8 cellular contexts compared by ENCODE assay signal in the genomic region with DNA sequence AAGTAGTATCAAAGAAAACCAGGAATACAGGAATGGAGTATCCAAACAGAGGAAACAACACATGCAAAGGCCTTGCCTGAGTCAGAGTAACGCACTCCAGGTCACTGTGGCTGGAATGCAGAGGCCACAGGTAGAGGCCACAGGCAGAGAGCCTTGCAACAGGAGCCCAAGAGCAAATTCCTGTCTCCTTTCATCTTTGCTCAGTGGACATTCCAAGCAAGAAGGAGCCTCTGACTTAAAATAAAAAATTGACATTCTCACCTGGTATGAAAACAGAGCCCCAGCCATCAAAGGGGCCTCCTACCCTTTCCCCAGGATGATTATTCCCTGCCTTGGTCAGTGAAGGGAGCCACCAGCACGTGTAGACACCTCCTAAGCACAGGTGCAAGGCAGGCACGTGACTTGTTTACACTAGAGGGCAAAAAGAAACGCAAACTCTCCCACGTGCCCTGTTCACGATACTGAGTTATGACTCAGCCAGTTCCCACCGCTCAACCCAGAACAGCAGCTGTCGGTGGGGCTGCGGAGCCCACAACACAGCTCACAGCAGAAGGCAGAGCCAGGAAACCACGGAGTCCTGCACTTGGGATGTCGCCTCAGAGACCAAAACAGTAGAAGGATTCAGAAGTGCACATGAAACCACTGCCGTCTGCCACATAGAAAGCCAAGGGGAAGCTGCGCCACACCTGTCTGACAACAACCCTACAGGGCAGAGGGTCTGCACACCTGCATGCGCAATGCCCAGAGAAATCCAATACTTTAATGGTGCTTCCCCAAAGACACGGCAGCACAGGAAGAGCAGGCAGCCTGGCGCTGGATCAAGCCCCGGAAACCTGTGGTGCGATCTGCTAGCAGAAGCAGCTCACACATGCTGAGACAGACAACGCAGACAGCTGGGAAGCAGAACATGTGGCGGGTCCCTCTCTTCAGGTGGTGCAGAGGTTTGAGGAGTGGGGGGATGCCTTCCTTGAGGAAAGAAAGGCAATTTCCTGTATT. TPM values are rescaled to one million over a fixed set of nuclear protein-coding genes. Genes with fewer than 3 reads are reported as not detected.
DNase-seq lines count a peak whose midpoint lies in the region; ATAC-seq and TF ChIP-seq lines count a peak whose summit lies in the region.

No MANE protein-coding gene starts in this region.

- peak; percentile 83 for ATAC-seq in HG03060 (IDR thresholded peaks at IDR 0.05; ENCODE audit: low read depth, unreplicated experiment)

- no peaks in the 10 kb centered on the region for H3K27me3 ChIP-seq in muscle layer of duodenum (ENCODE audit: low read depth, low read length)
- no peaks in the 10 kb centered on the region for H3K27me3 ChIP-seq in stomach

- H3K9me3 ChIP-seq in muscle layer of duodenum (ENCODE audit: control insufficient read depth in 1 of 2, low read length in 2 of 2) = no peaks in the 10 kb centered on the region
- no peaks in the 10 kb centered on the region for H3K9me3 ChIP-seq in stomach

- no peak for TF ChIP-seq EP300 in stomach (IDR thresholded peaks at IDR 0.05)

- intact Hi-C loops in stomach (cut with DNase I; ENCODE audit: low total_unique reads) = no loop called here

- WGBS in stomach, 5 donors = 26 to 47% (median 39%) methylated on average over 15 to 20 of the region's 20 CpGs

- no peak for TF ChIP-seq CTCF in stomach (IDR thresholded peaks at IDR 0.05)

- peak; percentile 9 for DNase-seq in NCI-H2227 (lab: John Stamatoyannopoulos, UW; ENCODE audit: unreplicated experiment)
- no peak for DNase-seq in NCI-H2227 treated with DMSO at 0.1 percent for 48 hours (lab: John Stamatoyannopoulos, UW)
- DNase-seq in NCI-H2107 treated with DMSO at 0.1 percent for 48 hours (lab: John Stamatoyannopoulos, UW; ENCODE audit: unreplicated experiment) = peak; percentile 99
- DNase-seq in activated CD4-positive, alpha-beta T cell treated with anti-CD3 and anti-CD28 coated beads, Interleukin-2, amount 50 U/mL, for 4 hours = peak; percentile 9 to 16
- DNase-seq in ecto neural progenitor cell (ENCODE audit: low spot score) = peak; percentile 53
- peak; percentile 80 for DNase-seq in stomach

- H3K4me3 ChIP-seq in muscle layer of duodenum (ENCODE audit: low read depth in 1 of 2, low read length in 2 of 2) = peak overlapping the region in 1 of 2 donors; percentile 9
- peak overlapping the region in 3 of 4 donors; percentile 3 to 20 (median 17) for H3K4me3 ChIP-seq in stomach

- TF ChIP-seq POLR2A in stomach (IDR thresholded peaks at IDR 0.05) = no peak

- H3K36me3 ChIP-seq in muscle layer of duodenum (ENCODE audit: control insufficient read depth in 1 of 2, insufficient read depth in 2 of 2, low read length in 2 of 2) = no peaks in the 10 kb centered on the region
- H3K36me3 ChIP-seq in stomach = peaks cover 0 to 4% (median 3%) of the 10 kb centered on the region in 4 donors

- H3K4me1 ChIP-seq in muscle layer of duodenum (ENCODE audit: control insufficient read depth in 1 of 2, insufficient read depth in 2 of 2, low read length in 2 of 2) = peaks cover 21 to 33% of the 10 kb centered on the region in 2 donors
- peaks cover 34 to 75% (median 53%) of the 10 kb centered on the region in 4 donors for H3K4me1 ChIP-seq in stomach

- H3K27ac ChIP-seq in muscle layer of duodenum (ENCODE audit: low read length) (peak overlapping the region; percentile 39), stomach (peak overlapping the region; percentile 21 to 84 (median 82))

RNA-seq across cellular contexts. Expression of gene ITGB5, which starts 52.1 kb away (rescaled TPM):
- total RNA-seq in stomach = 100 to 1,000 TPM in 2 of 5 donors, 10 to 100 TPM in 3; 49.2 to 205 (median 81.1) TPM
- 10 to 100 TPM in 2 of 3 donors, 1 to 10 TPM in 1; 8.2 to 16.4 (median 13.8) TPM for polyA plus RNA-seq in stomach
